28 cellular contexts compared by ENCODE assay signal in genomic region chr4:18278244-18278643, GRCh38.
"Had no signal": no experiment of that assay in that cellular context is flagged by ENCODE, and none has a peak within 500 bp of the region (broad histone marks: within the 10 kb centered on the region; RNA-seq: fewer than 3 reads in every experiment).

No MANE protein-coding gene starts in this region.

- H3K9me3 ChIP-seq: ovary, psoas muscle, thoracic aorta, thyroid gland, upper lobe of left lung, vagina had no signal

- H3K4me2 ChIP-seq: neural progenitor cell had no signal

- H3K9ac ChIP-seq: neural progenitor cell, parathyroid adenoma had no signal

- H3K36me3 Mint-ChIP-seq: natural killer cell treated with Interleukin-12 subunit alpha and Interleukin-12 subunit beta and Interleukin-15 and Interleukin-18, amount 100 ng/mL, for 72 hours; neural progenitor cell; stimulated activated effector memory CD8-positive, alpha-beta T cell treated with anti-CD3 and anti-CD28 coated beads, Interleukin-12 subunit alpha, Interleukin-12 subunit beta, amount 100 ng/mL, for 72 hours; stimulated activated naive B cell treated with anti-CD40 and anti-IgM and Interleukin-4, amounts not matched to agents 10 μg/mL and 1 μg/mL and 100 μg/mL, for 72 hours had no signal

- H3K79me2 ChIP-seq: parathyroid adenoma had no signal

- H2AFZ ChIP-seq: neural progenitor cell, parathyroid adenoma had no signal

- H3K27ac ChIP-seq: neural progenitor cell, ovary, parathyroid adenoma, psoas muscle, sigmoid colon, stomach, thoracic aorta, thyroid gland, tibial nerve, upper lobe of left lung, vagina had no signal

- H3K4me3 Mint-ChIP-seq: naive thymus-derived CD8-positive, alpha-beta T cell; natural killer cell treated with Interleukin-12 subunit alpha and Interleukin-12 subunit beta and Interleukin-15 and Interleukin-18, amount 100 ng/mL, for 72 hours; neural progenitor cell; stimulated activated effector memory CD8-positive, alpha-beta T cell treated with anti-CD3 and anti-CD28 coated beads, Interleukin-12 subunit alpha, Interleukin-12 subunit beta, amount 100 ng/mL, for 72 hours; stimulated activated naive B cell treated with anti-CD40 and anti-IgM and Interleukin-4, amounts not matched to agents 10 μg/mL and 1 μg/mL and 100 μg/mL, for 72 hours; stimulated activated naive CD8-positive, alpha-beta T cell treated with anti-CD3 and anti-CD28 coated beads, Interleukin-15, Interleukin-2, amounts not matched to agents 100 ng/mL and 50 ng/mL, for 24 hours had no signal

- DNase-seq: naive thymus-derived CD8-positive, alpha-beta T cell; occipital lobe; ovary; posterior cingulate gyrus; psoas muscle; right cardiac atrium; sigmoid colon; small intestine; stimulated activated CD4-positive, alpha-beta T cell treated with anti-CD3 and anti-CD28 coated beads, Interleukin-15, amount 100 ng/mL, for 24 hours; stimulated activated CD4-positive, alpha-beta T cell treated with anti-CD3 and anti-CD28 coated beads, Interleukin-2, amount 100 ng/mL, for 24 hours; stimulated activated CD4-positive, alpha-beta T cell treated with anti-CD3 and anti-CD28 coated beads, Interleukin-2, amount 100 ng/mL, for 48 hours; stimulated activated CD4-positive, alpha-beta T cell treated with anti-CD3 and anti-CD28 coated beads, Interleukin-4, amount 100 ng/mL, for 24 hours; stimulated activated naive B cell treated with anti-CD40 and anti-IgM and Interleukin-4, amounts not matched to agents 10 μg/mL and 1 μg/mL and 100 μg/mL, for 72 hours; stimulated activated naive CD4-positive, alpha-beta T cell treated with Interleukin-2 at 50 U/mL for 16 hours; stomach; thyroid gland; trophoblast cell; upper lobe of left lung had no signal

- H3K9me3 Mint-ChIP-seq: neural progenitor cell had no signal

- H3K27me3 ChIP-seq: neural progenitor cell, ovary, sigmoid colon, stomach, thyroid gland, tibial nerve, upper lobe of left lung, vagina had no signal

- H3K4me3 ChIP-seq: neural progenitor cell, ovary, psoas muscle, sigmoid colon, stomach, thoracic aorta, thyroid gland, tibial nerve, upper lobe of left lung, vagina had no signal

- H3K27ac Mint-ChIP-seq: naive thymus-derived CD8-positive, alpha-beta T cell; natural killer cell treated with Interleukin-12 subunit alpha and Interleukin-12 subunit beta and Interleukin-15 and Interleukin-18, amount 100 ng/mL, for 72 hours; neural progenitor cell; progenitor cell of endocrine pancreas; stimulated activated effector memory CD8-positive, alpha-beta T cell treated with anti-CD3 and anti-CD28 coated beads, Interleukin-12 subunit alpha, Interleukin-12 subunit beta, amount 100 ng/mL, for 72 hours; stimulated activated naive B cell treated with anti-CD40 and anti-IgM and Interleukin-4, amounts not matched to agents 10 μg/mL and 1 μg/mL and 100 μg/mL, for 72 hours; stimulated activated naive CD8-positive, alpha-beta T cell treated with anti-CD3 and anti-CD28 coated beads, Interleukin-15, Interleukin-2, amounts not matched to agents 100 ng/mL and 50 ng/mL, for 24 hours had no signal

- FAIRE-seq: small intestine, urothelium cell line had no signal

- H3K4me1 ChIP-seq: neural progenitor cell, parathyroid adenoma, psoas muscle, sigmoid colon, stomach, thyroid gland, tibial nerve, upper lobe of left lung, vagina had no signal

- ATAC-seq: naive thymus-derived CD8-positive, alpha-beta T cell; natural killer cell treated with Interleukin-12 subunit alpha and Interleukin-12 subunit beta and Interleukin-15 and Interleukin-18, amount 100 ng/mL, for 72 hours; psoas muscle; right cardiac atrium; stimulated activated effector memory CD8-positive, alpha-beta T cell treated with anti-CD3 and anti-CD28 coated beads, Interleukin-12 subunit alpha, Interleukin-12 subunit beta, amount 100 ng/mL, for 72 hours; stimulated activated naive B cell treated with anti-CD40 and anti-IgM and Interleukin-4, amounts not matched to agents 10 μg/mL and 1 μg/mL and 100 μg/mL, for 72 hours had no signal

- H3K27me3 Mint-ChIP-seq: natural killer cell treated with Interleukin-12 subunit alpha and Interleukin-12 subunit beta and Interleukin-15 and Interleukin-18, amount 100 ng/mL, for 72 hours; progenitor cell of endocrine pancreas; stimulated activated naive B cell treated with anti-CD40 and anti-IgM and Interleukin-4, amounts not matched to agents 10 μg/mL and 1 μg/mL and 100 μg/mL, for 72 hours had no signal

- H3K36me3 ChIP-seq: neural progenitor cell, ovary, sigmoid colon, stomach, thoracic aorta, thyroid gland, tibial nerve, upper lobe of left lung, vagina had no signal

- H3K4me1 Mint-ChIP-seq: stimulated activated effector memory CD8-positive, alpha-beta T cell treated with anti-CD3 and anti-CD28 coated beads, Interleukin-12 subunit alpha, Interleukin-12 subunit beta, amount 100 ng/mL, for 72 hours; stimulated activated naive B cell treated with anti-CD40 and anti-IgM and Interleukin-4, amounts not matched to agents 10 μg/mL and 1 μg/mL and 100 μg/mL, for 72 hours had no signal
